1 cellular context compared by ENCODE assay signal in the genomic region with DNA sequence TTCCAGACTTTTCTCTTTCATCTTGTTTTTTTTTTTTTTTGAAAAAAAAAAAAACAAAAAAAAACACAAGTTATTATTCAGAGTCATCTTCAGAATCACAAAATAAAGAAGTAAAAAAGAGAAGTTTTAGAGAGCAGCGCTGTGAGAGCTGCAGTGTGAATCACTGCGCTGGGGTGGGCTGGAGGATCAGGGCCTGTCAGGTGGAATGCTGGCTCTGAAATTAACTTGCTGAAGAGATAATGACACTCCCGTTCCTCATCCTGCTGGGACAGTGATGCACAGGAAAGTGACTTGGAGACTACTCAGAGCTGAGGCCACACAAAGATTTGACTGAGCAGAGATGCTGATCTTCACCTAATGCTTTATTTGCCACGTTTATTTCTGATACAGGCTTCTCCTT.
TF ChIP-seq lines count a peak whose summit lies in the region.

No MANE protein-coding gene starts in this region.

TF ChIP-seq in K562, 482 proteins besides CTCF, POLR2A, EP300 and RAD21 (continued from another document):
- no peak for TF ChIP-seq ZNF133 (CRISPR knock-in tag; IDR thresholded peaks at IDR 0.05)
- no peak for TF ChIP-seq NELFE (IDR thresholded peaks at IDR 0.05; ENCODE audit: insufficient read depth, insufficient read length)
- no peak for TF ChIP-seq POLR2AphosphoS2 (IDR thresholded peaks at IDR 0.05; ENCODE audit: low read length)
- TF ChIP-seq TAF9B (IDR thresholded peaks at IDR 0.05; ENCODE audit: partially characterized antibody): no peak
- no peak for TF ChIP-seq FOXJ3 (CRISPR knock-in tag; IDR thresholded peaks at IDR 0.05)
- no peak for TF ChIP-seq ZBTB5 (IDR thresholded peaks at IDR 0.05)
- TF ChIP-seq, protein P1, sequence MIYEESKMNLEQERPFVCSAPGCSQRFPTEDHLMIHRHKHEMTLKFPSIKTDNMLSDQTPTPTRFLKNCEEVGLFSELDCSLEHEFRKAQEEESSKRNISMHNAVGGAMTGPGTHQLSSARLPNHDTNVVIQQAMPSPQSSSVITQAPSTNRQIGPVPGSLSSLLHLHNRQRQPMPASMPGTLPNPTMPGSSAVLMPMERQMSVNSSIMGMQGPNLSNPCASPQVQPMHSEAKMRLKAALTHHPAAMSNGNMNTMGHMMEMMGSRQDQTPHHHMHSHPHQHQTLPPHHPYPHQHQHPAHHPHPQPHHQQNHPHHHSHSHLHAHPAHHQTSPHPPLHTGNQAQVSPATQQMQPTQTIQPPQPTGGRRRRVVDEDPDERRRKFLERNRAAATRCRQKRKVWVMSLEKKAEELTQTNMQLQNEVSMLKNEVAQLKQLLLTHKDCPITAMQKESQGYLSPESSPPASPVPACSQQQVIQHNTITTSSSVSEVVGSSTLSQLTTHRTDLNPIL (CRISPR knock-in tag; IDR thresholded peaks at IDR 0.05): no peak
- TF ChIP-seq TFE3 (CRISPR knock-in tag; IDR thresholded peaks at IDR 0.05): no peak
- TF ChIP-seq ZNF134 (CRISPR knock-in tag; conservative IDR thresholded peaks at IDR 0.05): no peak
- no peak for TF ChIP-seq ZEB2 (IDR thresholded peaks at IDR 0.05)
- TF ChIP-seq IRF1 (CRISPR knock-in tag; IDR thresholded peaks at IDR 0.05; ENCODE audit: borderline replicate concordance): no peak
- no peak for TF ChIP-seq HNRNPL (IDR thresholded peaks at IDR 0.05; ENCODE audit: low read depth, low read length)
- no peak for TF ChIP-seq ZKSCAN8 (CRISPR knock-in tag; IDR thresholded peaks at IDR 0.05)
